23 cellular contexts compared by ENCODE assay signal in genomic region chr7:149093228-149093627, GRCh38. TPM values are rescaled to one million over a fixed set of nuclear protein-coding genes. Genes with fewer than 3 reads are reported as not detected.
DNase-seq lines count a peak whose midpoint lies in the region; ATAC-seq and TF ChIP-seq lines count a peak whose summit lies in the region.
"Had no signal": no experiment of that assay in that cellular context is flagged by ENCODE, and none has a peak within 500 bp of the region (broad histone marks: within the 10 kb centered on the region; RNA-seq: fewer than 3 reads in every experiment).

No MANE protein-coding gene starts in this region.

- H3K4me1 ChIP-seq in prostate gland (replicated peaks) = no peaks in the 10 kb centered on the region

- no peak for ATAC-seq in stimulated activated memory B cell treated with anti-CD40 and anti-IgM and Interleukin-4, amounts not matched to agents 10 μg/mL and 1 μg/mL and 100 μg/mL, for 72 hours
- no peak for ATAC-seq in HG03025 (IDR thresholded peaks at IDR 0.05; ENCODE audit: low FRiP score, unreplicated experiment)
- ATAC-seq: gastrocnemius medialis, lower lobe of right lung, sciatic nerve had no signal

- H3K36me3 Mint-ChIP-seq in activated T-cell treated with anti-CD3 and anti-CD28 coated beads, Interleukin-2, amount 50 U/mL, for 24 hours (ENCODE audit: low read depth) = peaks cover 11% of the 10 kb centered on the region
- no peaks in the 10 kb centered on the region for H3K36me3 Mint-ChIP-seq in chondrocyte (ENCODE audit: low read depth)
- no peaks in the 10 kb centered on the region for H3K36me3 Mint-ChIP-seq in stimulated activated memory B cell treated with anti-CD40 and anti-IgM and Interleukin-4, amounts not matched to agents 10 μg/mL and 1 μg/mL and 100 μg/mL, for 72 hours
- H3K36me3 Mint-ChIP-seq in endothelial cell (ENCODE audit: low read depth, unreplicated experiment) = peaks cover 4% of the 10 kb centered on the region

- no peaks in the 10 kb centered on the region for H3K9me3 ChIP-seq in prostate gland
- H3K9me3 ChIP-seq: gastrocnemius medialis, lower lobe of right lung, vagina had no signal

- no peaks in the 10 kb centered on the region for H3K27me3 Mint-ChIP-seq in activated T-cell treated with anti-CD3 and anti-CD28 coated beads, Interleukin-2, amount 50 U/mL, for 24 hours
- H3K27me3 Mint-ChIP-seq in chondrocyte (ENCODE audit: low read depth) (no peaks in the 10 kb centered on the region), endothelial cell (ENCODE audit: unreplicated experiment) (peaks cover 5% of the 10 kb centered on the region)
- H3K27me3 Mint-ChIP-seq in stimulated activated memory B cell treated with anti-CD40 and anti-IgM and Interleukin-4, amounts not matched to agents 10 μg/mL and 1 μg/mL and 100 μg/mL, for 72 hours = no peaks in the 10 kb centered on the region
- H3K27me3 Mint-ChIP-seq: central memory CD8-positive, alpha-beta T cell had no signal

- H3K27me3 ChIP-seq in prostate gland (replicated peaks; ENCODE audit: insufficient read depth) = no peaks in the 10 kb centered on the region
- H3K27me3 ChIP-seq: gastrocnemius medialis, vagina had no signal

- no peak for TF ChIP-seq CTCF in chondrocyte (IDR thresholded peaks at IDR 0.05)
- TF ChIP-seq CTCF in endothelial cell (IDR thresholded peaks at IDR 0.05; ENCODE audit: unreplicated experiment) = no peak
- no peak for TF ChIP-seq CTCF in prostate gland (IDR thresholded peaks at IDR 0.05)

- WGBS in prostate gland = 26% methylated on average over 4 of the region's 4 CpGs

- H3K36me3 ChIP-seq in prostate gland = no peaks in the 10 kb centered on the region
- H3K36me3 ChIP-seq: gastrocnemius medialis, lower lobe of right lung, vagina had no signal

- no peak overlapping the region for H3K27ac ChIP-seq in prostate gland
- H3K27ac ChIP-seq: gastrocnemius medialis, lower lobe of right lung, vagina, WERI-Rb-1 had no signal

- peak overlapping the region; percentile 52 for H3K27ac Mint-ChIP-seq in activated T-cell treated with anti-CD3 and anti-CD28 coated beads, Interleukin-2, amount 50 U/mL, for 24 hours
- H3K27ac Mint-ChIP-seq in chondrocyte (ENCODE audit: unreplicated experiment) = no peak overlapping the region
- H3K27ac Mint-ChIP-seq in stimulated activated memory B cell treated with anti-CD40 and anti-IgM and Interleukin-4, amounts not matched to agents 10 μg/mL and 1 μg/mL and 100 μg/mL, for 72 hours = peak overlapping the region; percentile 89
- no peak overlapping the region for H3K27ac Mint-ChIP-seq in endothelial cell (ENCODE audit: unreplicated experiment)
- H3K27ac Mint-ChIP-seq: activated naive CD4-positive, alpha-beta T cell treated with anti-CD3 and anti-CD28 coated beads for 36 hours had no signal

- peaks cover 18% of the 10 kb centered on the region for H3K4me1 Mint-ChIP-seq in activated T-cell treated with anti-CD3 and anti-CD28 coated beads, Interleukin-2, amount 50 U/mL, for 24 hours (ENCODE audit: low read depth)
- H3K4me1 Mint-ChIP-seq in chondrocyte (ENCODE audit: low read depth) (peaks cover 23% of the 10 kb centered on the region), endothelial cell (ENCODE audit: unreplicated experiment) (peaks cover 9% of the 10 kb centered on the region)
- peaks cover 12% of the 10 kb centered on the region for H3K4me1 Mint-ChIP-seq in stimulated activated memory B cell treated with anti-CD40 and anti-IgM and Interleukin-4, amounts not matched to agents 10 μg/mL and 1 μg/mL and 100 μg/mL, for 72 hours

- no peak overlapping the region for H3K4me3 Mint-ChIP-seq in activated T-cell treated with anti-CD3 and anti-CD28 coated beads, Interleukin-2, amount 50 U/mL, for 24 hours
- no peak overlapping the region for H3K4me3 Mint-ChIP-seq in chondrocyte (ENCODE audit: unreplicated experiment)
- H3K4me3 Mint-ChIP-seq in stimulated activated memory B cell treated with anti-CD40 and anti-IgM and Interleukin-4, amounts not matched to agents 10 μg/mL and 1 μg/mL and 100 μg/mL, for 72 hours = no peak overlapping the region
- H3K4me3 Mint-ChIP-seq in endothelial cell (ENCODE audit: unreplicated experiment) = no peak overlapping the region
- H3K4me3 Mint-ChIP-seq: activated naive CD4-positive, alpha-beta T cell treated with anti-CD3 and anti-CD28 coated beads for 36 hours; central memory CD8-positive, alpha-beta T cell had no signal

- no peak overlapping the region for H3K4me3 ChIP-seq in prostate gland
- H3K4me3 ChIP-seq: gastrocnemius medialis, lower lobe of right lung, vagina had no signal

- no peak for TF ChIP-seq POLR2A in prostate gland (IDR thresholded peaks at IDR 0.05)

- no peaks in the 10 kb centered on the region for H3K9me3 Mint-ChIP-seq in activated T-cell treated with anti-CD3 and anti-CD28 coated beads, Interleukin-2, amount 50 U/mL, for 24 hours
- H3K9me3 Mint-ChIP-seq in chondrocyte (ENCODE audit: low read depth) (no peaks in the 10 kb centered on the region), endothelial cell (ENCODE audit: unreplicated experiment) (no peaks in the 10 kb centered on the region)
- H3K9me3 Mint-ChIP-seq in stimulated activated memory B cell treated with anti-CD40 and anti-IgM and Interleukin-4, amounts not matched to agents 10 μg/mL and 1 μg/mL and 100 μg/mL, for 72 hours = no peaks in the 10 kb centered on the region
- H3K9me3 Mint-ChIP-seq: activated naive CD4-positive, alpha-beta T cell treated with anti-CD3 and anti-CD28 coated beads for 36 hours; central memory CD8-positive, alpha-beta T cell had no signal

- intact Hi-C loops in prostate gland (cut with DNase I) = loop anchor here (10.0 kb wide), 1 partner anchor 208 kb away; the partner anchor contains the start of gene EZH2

- no peak for DNase-seq in activated T-cell treated with anti-CD3 and anti-CD28 coated beads, Interleukin-2, amount 50 U/mL, for 24 hours
- no peak for DNase-seq in activated T-cell treated with anti-CD3 and anti-CD28 coated beads, Interleukin-2, amount 50 U/mL, for 48 hours
- DNase-seq in NAMALWA (ENCODE audit: low spot score) (peak; percentile 30), chondrocyte (ENCODE audit: low spot score) (peak; percentile 7), endothelial cell (ENCODE audit: low spot score) (no peak), prostate gland (ENCODE audit: low spot score) (no peak)
- DNase-seq: activated CD4-positive, alpha-beta T cell treated with anti-CD3 and anti-CD28 coated beads, Interleukin-2, amount 50 U/mL, for 48 hours; activated naive CD4-positive, alpha-beta T cell treated with anti-CD3 and anti-CD28 coated beads for 36 hours; activated T-cell treated with anti-CD3 and anti-CD28 coated beads for 4 hours; aorta; C1 segment of cervical spinal cord; gastrocnemius medialis; kidney; lower lobe of right lung; NCI-H1436 treated with DMSO at 0.1 percent for 48 hours; NCI-H526; T-helper 1 cell; WERI-Rb-1 had no signal

RNA-seq across cellular contexts. Expression of gene ZNF786, which starts 2.7 kb away (rescaled TPM):
- total RNA-seq in chondrocyte = 7.2 to 7.7 TPM (median 7.3 TPM) in 3 replicates
- 19.0 TPM for total RNA-seq in endothelial cell (ENCODE audit: unreplicated experiment)
- 10 to 100 TPM in 1 of 2 donors, 1 to 10 TPM in 1; 9.3 to 12.8 TPM for total RNA-seq in prostate gland

RNA-seq across cellular contexts. Expression of gene ZNF425, which starts 32.9 kb away (rescaled TPM):
- total RNA-seq in chondrocyte (4.0 to 4.5 TPM (median 4.1 TPM) in 3 replicates), endothelial cell (ENCODE audit: unreplicated experiment) (6.2 TPM), prostate gland (1 to 10 TPM; 2.8 to 4.0 TPM)

RNA-seq across cellular contexts. Expression of gene ZNF398, which starts 54.0 kb away (rescaled TPM):
- 14.9 to 18.1 TPM (median 15.8 TPM) in 3 replicates for total RNA-seq in chondrocyte
- total RNA-seq in endothelial cell (ENCODE audit: unreplicated experiment) = 14.9 TPM
- 10 to 100 TPM; 27.6 to 28.9 TPM for total RNA-seq in prostate gland

Comparison
In these comparisons a context has a peak if more than half of its experiments do, and no peak if none do; other contexts are left out.
1. DNase-seq: peak in NAMALWA (single experiment) and chondrocyte (single experiment); none in activated T-cell treated with anti-CD3 and anti-CD28 coated beads, Interleukin-2, amount 50 U/mL, for 24 hours (single experiment), activated T-cell treated with anti-CD3 and anti-CD28 coated beads, Interleukin-2, amount 50 U/mL, for 48 hours (0 of 2), endothelial cell (single experiment) and prostate gland (single experiment).
2. H3K27ac Mint-ChIP-seq: peak in activated T-cell treated with anti-CD3 and anti-CD28 coated beads, Interleukin-2, amount 50 U/mL, for 24 hours (single experiment) and stimulated activated memory B cell treated with anti-CD40 and anti-IgM and Interleukin-4, amounts not matched to agents 10 μg/mL and 1 μg/mL and 100 μg/mL, for 72 hours (single experiment); none in chondrocyte (single experiment) and endothelial cell (single experiment).